Comparison of ENCODE assay signal across 12 cellular contexts in genomic region chr3:53730565-53730964, GRCh38.
A peak's percentile ranks its signal among the peaks of the same experiment; 100 is the strongest.
DNase-seq lines count a peak whose midpoint lies in the region; FAIRE-seq and TF ChIP-seq lines count a peak whose summit lies in the region.
"Had no signal": no experiment of that assay in that cellular context is flagged by ENCODE, and none has a peak within 500 bp of the region (broad histone marks: within the 10 kb centered on the region; RNA-seq: fewer than 3 reads in every experiment).

No MANE protein-coding gene starts in this region.

- H3K36me3 Mint-ChIP-seq in astrocyte (ENCODE audit: low read depth, unreplicated experiment) = no peaks in the 10 kb centered on the region

- H3K27ac Mint-ChIP-seq in astrocyte (ENCODE audit: unreplicated experiment) = no peak overlapping the region
- H3K27ac Mint-ChIP-seq: activated T-cell treated with anti-CD3 and anti-CD28 coated beads, Interleukin-2, amount 50 U/mL, for 24 hours had no signal

- H3K4me3 Mint-ChIP-seq in astrocyte (ENCODE audit: unreplicated experiment) = no peak overlapping the region
- H3K4me3 Mint-ChIP-seq: activated T-cell treated with anti-CD3 and anti-CD28 coated beads, Interleukin-2, amount 50 U/mL, for 24 hours had no signal

- no peaks in the 10 kb centered on the region for H3K79me2 ChIP-seq in astrocyte (ENCODE audit: insufficient read depth, low read length)
- H3K79me2 ChIP-seq in Karpas-422 (ENCODE audit: low read length) = no peaks in the 10 kb centered on the region

- peaks cover 24% of the 10 kb centered on the region for H3K27me3 Mint-ChIP-seq in astrocyte (ENCODE audit: low read depth, unreplicated experiment)

- intact Hi-C loops in left ventricle myocardium inferior (cut with micrococcal nuclease) = no loop called here

- H3K9me3 ChIP-seq in astrocyte (ENCODE audit: insufficient read depth, low read depth, low read length) (no peaks in the 10 kb centered on the region), left ventricle myocardium inferior (replicated peaks) (no peaks in the 10 kb centered on the region), skeletal muscle tissue (ENCODE audit: control insufficient read depth in 3 of 3, low read length in 3 of 3) (no peaks in the 10 kb centered on the region), Karpas-422 (ENCODE audit: low read length) (no peaks in the 10 kb centered on the region)

- H3K9me3 Mint-ChIP-seq in astrocyte (ENCODE audit: unreplicated experiment) = no peaks in the 10 kb centered on the region
- H3K9me3 Mint-ChIP-seq: activated T-cell treated with anti-CD3 and anti-CD28 coated beads, Interleukin-2, amount 50 U/mL, for 24 hours had no signal

- peak; percentile 6 for DNase-seq in DMS 273 (lab: John Stamatoyannopoulos, UW; ENCODE audit: unreplicated experiment)
- DNase-seq in DMS 273 treated with DMSO at 0.1 percent for 48 hours (lab: John Stamatoyannopoulos, UW) = no peak
- DNase-seq in astrocyte (ENCODE audit: low read depth) = peak; percentile 26
- DNase-seq in left ventricle myocardium inferior = peak; percentile 58
- DNase-seq in stimulated activated CD4-positive, alpha-beta T cell treated with anti-CD3 and anti-CD28 coated beads, Interleukin-2, amount 100 ng/mL, for 48 hours = no peak
- no peak for DNase-seq in Karpas-422
- no peak for DNase-seq in activated CD8-positive, alpha-beta memory T cell treated with anti-CD3 and anti-CD28 coated beads, Interleukin-2, amount 50 U/mL, for 4 hours
- DNase-seq: activated T-cell treated with anti-CD3 and anti-CD28 coated beads, Interleukin-2, amount 50 U/mL, for 24 hours; DMS153; NCI-H1694 had no signal

- H3K4me2 ChIP-seq in astrocyte (ENCODE audit: low read length) (peak overlapping the region; percentile 3), Karpas-422 (ENCODE audit: low read depth, low read length, poor library complexity, severe bottlenecking) (no peak overlapping the region)

- no peak for FAIRE-seq in astrocyte (lab: Jason Lieb, UNC)

- no peaks in the 10 kb centered on the region for H3K4me1 Mint-ChIP-seq in astrocyte (ENCODE audit: low read depth, unreplicated experiment)

- H3K27ac ChIP-seq in astrocyte (ENCODE audit: low read depth, low read length) (no peak overlapping the region), left ventricle myocardium inferior (replicated peaks) (no peak overlapping the region), skeletal muscle tissue (ENCODE audit: low read depth, low read length) (no peak overlapping the region), Karpas-422 (ENCODE audit: low read length) (no peak overlapping the region)
- H3K27ac ChIP-seq: 22Rv1 had no signal

- no peaks in the 10 kb centered on the region for H3K9me2 ChIP-seq in Karpas-422 (replicated peaks; ENCODE audit: insufficient read depth, low read length)

- TF ChIP-seq CTCF in astrocyte (IDR thresholded peaks at IDR 0.05; ENCODE audit: insufficient read depth, low read depth, low read length) (no peak), left ventricle myocardium inferior (IDR thresholded peaks at IDR 0.05; ENCODE audit: borderline replicate concordance) (no peak)

- no peak overlapping the region for H2AFZ ChIP-seq in astrocyte (ENCODE audit: low read depth, low read length)
- no peak overlapping the region for H2AFZ ChIP-seq in Karpas-422 (ENCODE audit: low read length)

- H3K9ac ChIP-seq in astrocyte (ENCODE audit: low read length) (no peak overlapping the region), skeletal muscle tissue (ENCODE audit: low read depth in 1 of 3, low read length in 3 of 3) (no peak overlapping the region), Karpas-422 (ENCODE audit: low read length) (no peak overlapping the region)

- H3K4me1 ChIP-seq in astrocyte (ENCODE audit: insufficient read depth, low read length) = no peaks in the 10 kb centered on the region
- H3K4me1 ChIP-seq in left ventricle myocardium inferior = peaks cover 15% of the 10 kb centered on the region
- peaks cover 0 to 5% (median 4%) of the 10 kb centered on the region in 3 donors for H3K4me1 ChIP-seq in skeletal muscle tissue (ENCODE audit: control insufficient read depth in 3 of 3, insufficient read depth in 3 of 3, low read length in 3 of 3)
- H3K4me1 ChIP-seq in Karpas-422 (ENCODE audit: low read length) = no peaks in the 10 kb centered on the region

- H3K4me3 ChIP-seq in astrocyte (ENCODE audit: insufficient read depth, low read depth, low read length) (no peak overlapping the region), left ventricle myocardium inferior (no peak overlapping the region), skeletal muscle tissue (ENCODE audit: low read length in 3 of 3) (peak overlapping the region in 2 of 3 donors; percentile 17), Karpas-422 (ENCODE audit: low read length) (no peak overlapping the region)

- no peaks in the 10 kb centered on the region for H4K20me1 ChIP-seq in astrocyte (ENCODE audit: insufficient read depth, low read length)
- no peaks in the 10 kb centered on the region for H4K20me1 ChIP-seq in Karpas-422 (ENCODE audit: insufficient read depth, low read depth, low read length)

- H3K36me3 ChIP-seq in astrocyte (ENCODE audit: insufficient read depth, low read length) (no peaks in the 10 kb centered on the region), left ventricle myocardium inferior (no peaks in the 10 kb centered on the region), skeletal muscle tissue (ENCODE audit: control insufficient read depth in 3 of 3, insufficient read depth in 3 of 3, low read length in 3 of 3) (no peaks in the 10 kb centered on the region), Karpas-422 (ENCODE audit: insufficient read depth, low read length) (no peaks in the 10 kb centered on the region)

- H3K27me3 ChIP-seq in astrocyte (ENCODE audit: insufficient read depth, low read length) (no peaks in the 10 kb centered on the region), left ventricle myocardium inferior (ENCODE audit: low read depth) (peaks cover 38% of the 10 kb centered on the region), skeletal muscle tissue (ENCODE audit: control insufficient read depth in 3 of 3, insufficient read depth in 3 of 3, low read length in 3 of 3) (peaks cover 0 to 11% (median 7%) of the 10 kb centered on the region in 3 donors), Karpas-422 (ENCODE audit: low read length) (no peaks in the 10 kb centered on the region)

Comparison
In these comparisons a context has a peak if more than half of its experiments do, and no peak if none do; other contexts are left out.
1. DNase-seq: peak in DMS 273 (single experiment), astrocyte (single experiment) and left ventricle myocardium inferior (single experiment); none in DMS 273 treated with DMSO at 0.1 percent for 48 hours (single experiment), stimulated activated CD4-positive, alpha-beta T cell treated with anti-CD3 and anti-CD28 coated beads, Interleukin-2, amount 100 ng/mL, for 48 hours (0 of 2), Karpas-422 (single experiment) and activated CD8-positive, alpha-beta memory T cell treated with anti-CD3 and anti-CD28 coated beads, Interleukin-2, amount 50 U/mL, for 4 hours (single experiment).
2. H3K4me3 ChIP-seq: peak in skeletal muscle tissue (2 of 3); none in astrocyte (single experiment), left ventricle myocardium inferior (single experiment) and Karpas-422 (single experiment).